ENCODE assay signal across 8 cellular contexts in genomic region chr10:6202684-6203330, GRCh38. TPM values are rescaled to one million over a fixed set of nuclear protein-coding genes. Genes with fewer than 3 reads are reported as not detected.
A peak's percentile ranks its signal among the peaks of the same experiment; 100 is the strongest.
DNase-seq lines count a peak whose midpoint lies in the region; ATAC-seq, FAIRE-seq and TF ChIP-seq lines count a peak whose summit lies in the region.

PFKFB3 (plus strand) TSS chr10:6202932; CDS start chr10:6203261, 329 bp downstream.

- ATAC-seq in GM21723 (IDR thresholded peaks at IDR 0.05; ENCODE audit: unreplicated experiment) (peak; percentile 74), Right ventricle myocardium inferior (peak; percentile 95), pancreas (peak; percentile 82 to 86 (median 84))

- peak within 1 kb of the TSS; percentile 97 for H3K27ac Mint-ChIP-seq in activated naive CD8-positive, alpha-beta T cell treated with anti-CD3 and anti-CD28 coated beads for 36 hours

- H3K27me3 Mint-ChIP-seq in activated naive CD8-positive, alpha-beta T cell treated with anti-CD3 and anti-CD28 coated beads for 36 hours = no peaks in the 10 kb centered on the region

- peak; percentile 91 to 99 for TF ChIP-seq POLR2A in thyroid gland (IDR thresholded peaks at IDR 0.05)

- peak within 1 kb of the TSS; percentile 100 for H3K4me2 ChIP-seq in KMS-11

- FAIRE-seq in G401.6 (lab: Jason Lieb, UNC) (peak; percentile 3), pancreas (lab: Jason Lieb, UNC) (no peak)

- peak; percentile 86 for TF ChIP-seq CTCF in KMS-11 (conservative IDR thresholded peaks at IDR 0.05; ENCODE audit: low read depth, low read length)
- TF ChIP-seq CTCF in pancreas (IDR thresholded peaks at IDR 0.05) = peak; percentile 98 to 99 (median 98)
- TF ChIP-seq CTCF in thyroid gland (IDR thresholded peaks at IDR 0.05) = peak; percentile 72 to 99 (median 94)

- H3K4me1 ChIP-seq in KMS-11 (ENCODE audit: low read depth, poor library complexity, severe bottlenecking) = peaks cover 20% of the 10 kb centered on the region
- peaks cover 12 to 25% (median 13%) of the 10 kb centered on the region in 3 donors for H3K4me1 ChIP-seq in pancreas
- H3K4me1 ChIP-seq in thyroid gland = peaks cover 20 to 30% of the 10 kb centered on the region in 2 donors

- H3K27ac ChIP-seq in KMS-11 (peak within 1 kb of the TSS; percentile 72), pancreas (peak within 1 kb of the TSS; percentile 78 to 87 (median 86)), thyroid gland (peak within 1 kb of the TSS; percentile 24 to 87 (median 83))

- 0 to 1% methylated on average over 64 to 75 of the region's 75 CpGs for WGBS in pancreas, 2 donors
- WGBS in thyroid gland, 2 donors = 3% methylated on average over 7 of the region's 75 CpGs; no CpG with 5 or more reads in 1 of the 2 donors

- H3K4me3 Mint-ChIP-seq in activated naive CD8-positive, alpha-beta T cell treated with anti-CD3 and anti-CD28 coated beads for 36 hours = peak within 1 kb of the TSS; percentile 95

- H3K4me1 Mint-ChIP-seq in activated naive CD8-positive, alpha-beta T cell treated with anti-CD3 and anti-CD28 coated beads for 36 hours = peaks cover 36% of the 10 kb centered on the region

- H3K9ac ChIP-seq in KMS-11 = peak within 1 kb of the TSS; percentile 61

- no peaks in the 10 kb centered on the region for H3K36me3 ChIP-seq in KMS-11 (ENCODE audit: insufficient read depth)
- no peaks in the 10 kb centered on the region for H3K36me3 ChIP-seq in pancreas
- H3K36me3 ChIP-seq in thyroid gland = no peaks in the 10 kb centered on the region

- H3K27me3 ChIP-seq in KMS-11 (ENCODE audit: insufficient read depth, low read depth) (no peaks in the 10 kb centered on the region), pancreas (no peaks in the 10 kb centered on the region), thyroid gland (no peaks in the 10 kb centered on the region)

- H3K4me3 ChIP-seq in KMS-11 (IDR thresholded peaks at IDR 0.05; ENCODE audit: insufficient read depth, low read depth, low read length) = no peak within 1 kb of the TSS
- peak within 1 kb of the TSS; percentile 49 to 79 (median 66) for H3K4me3 ChIP-seq in pancreas
- H3K4me3 ChIP-seq in thyroid gland (replicated peaks in 1 of 3) = peak within 1 kb of the TSS; percentile 41 to 84 (median 70)

- H3K9me3 Mint-ChIP-seq in activated naive CD8-positive, alpha-beta T cell treated with anti-CD3 and anti-CD28 coated beads for 36 hours = no peaks in the 10 kb centered on the region

- H3K36me3 Mint-ChIP-seq in activated naive CD8-positive, alpha-beta T cell treated with anti-CD3 and anti-CD28 coated beads for 36 hours = peaks cover 21% of the 10 kb centered on the region

- peaks cover 10% of the 10 kb centered on the region; the same call in 1 of the 2 replicates for H3K79me2 ChIP-seq in KMS-11 (ENCODE audit: insufficient read depth, low read depth)

- DNase-seq in SKM-1 treated with dmso at 0.1 percent for 144 hours (lab: John Stamatoyannopoulos, UW; ENCODE audit: unreplicated experiment) (peak; percentile 50), Right ventricle myocardium inferior (ENCODE audit: missing footprints) (peak; percentile 98), pancreas (peak; percentile 92 to 98 (median 96)), thyroid gland (peak; percentile 94 to 96)
- peak; percentile 97 for DNase-seq in activated naive CD8-positive, alpha-beta T cell treated with anti-CD3 and anti-CD28 coated beads for 36 hours

- H3K9me3 ChIP-seq in pancreas (no peaks in the 10 kb centered on the region), thyroid gland (no peaks in the 10 kb centered on the region)

- H4K20me1 ChIP-seq in KMS-11 (ENCODE audit: insufficient read depth) = no peaks in the 10 kb centered on the region

- H2AFZ ChIP-seq in KMS-11 (ENCODE audit: low read depth) = peak within 1 kb of the TSS; percentile 72

- intact Hi-C loops in Right ventricle myocardium inferior (cut with DNase I) (loop anchor here (1.0 to 2.0 kb wide), 4 partner anchors 24 to 198 kb away; no protein-coding TSS in a partner anchor), pancreas (cut with DNase I) (loop anchor here in 1 of 3 donors (5.0 kb wide), 1 partner anchor 199 kb away; no protein-coding TSS in a partner anchor), thyroid gland (cut with DNase I) (loop anchor here (5.0 kb wide), 4 partner anchors 41 to 199 kb away; no protein-coding TSS in a partner anchor)

RNA-seq across cellular contexts. Expression of gene PFKFB3, which starts in this region (rescaled TPM):
- total RNA-seq in activated naive CD8-positive, alpha-beta T cell treated with anti-CD3 and anti-CD28 coated beads for 36 hours = 10 to 100 TPM; 72.6 to 73.0 TPM
- total RNA-seq in Right ventricle myocardium inferior (28.1 TPM), pancreas (10 to 100 TPM; 10.0 to 28.4 (median 18.2) TPM), thyroid gland (10 to 100 TPM in 2 of 4 donors, 1 to 10 TPM in 2; 8.4 to 11.8 (median 9.4) TPM)
- polyA plus RNA-seq in pancreas = 10 to 100 TPM; 10.9 to 11.8 TPM
